ENCODE assay signal across 20 cellular contexts in the genomic region with DNA sequence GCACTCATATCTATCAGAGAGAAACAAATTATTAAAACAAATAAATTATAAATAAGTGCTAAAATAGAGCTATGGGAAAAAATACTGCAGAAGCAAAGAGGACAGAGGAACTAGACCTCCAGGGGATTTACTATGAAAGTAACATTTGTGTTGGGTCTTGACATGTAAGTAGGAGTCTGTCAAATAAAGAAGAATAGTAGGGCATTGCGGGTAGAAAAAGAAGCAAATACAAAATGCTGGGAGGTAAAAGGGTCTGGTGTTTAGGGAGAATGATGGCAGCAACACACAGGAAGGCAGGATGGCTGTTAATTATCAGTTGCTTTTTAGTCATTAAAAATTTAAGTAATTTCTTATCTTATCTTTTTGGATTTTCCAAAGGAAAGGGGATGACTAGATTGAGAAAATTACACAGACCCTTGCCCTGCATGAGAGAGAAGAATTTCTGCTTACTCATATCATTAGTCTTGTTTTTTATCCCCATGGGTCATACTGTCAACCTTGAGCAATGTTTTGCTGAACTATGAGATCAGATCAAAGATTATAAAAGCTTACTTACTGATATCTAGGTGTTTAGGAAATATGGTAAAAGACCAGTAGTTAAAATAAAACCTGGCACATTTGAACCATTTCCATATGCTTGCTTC.
DNase-seq lines count a peak whose midpoint lies in the region; ATAC-seq, FAIRE-seq and TF ChIP-seq lines count a peak whose summit lies in the region.
"Had no signal": no experiment of that assay in that cellular context is flagged by ENCODE, and none has a peak within 500 bp of the region (broad histone marks: within the 10 kb centered on the region; RNA-seq: fewer than 3 reads in every experiment).

No MANE protein-coding gene starts in this region.

- H3K36me3 ChIP-seq in GM12878 (ENCODE audit: control insufficient read depth in 2 of 2, insufficient read depth in 2 of 2, low read length in 1 of 2), result no peaks in the 10 kb centered on the region
- H3K36me3 ChIP-seq: ascending aorta, neural progenitor cell, suprapubic skin had no signal

- TF ChIP-seq CTCF in GM12878 (IDR thresholded peaks at IDR 0.05 in 2 of 3, conservative IDR thresholded peaks at IDR 0.05 in 1 of 3; ENCODE audit: control insufficient read depth in 2 of 3, extremely low read depth in 1 of 3, insufficient read depth in 1 of 3, low read depth in 3 of 3, low read length in 3 of 3) (no peak), nephron progenitor cell (IDR thresholded peaks at IDR 0.05) (no peak)

- no peak for FAIRE-seq in GM12878 (lab: Jason Lieb, UNC)
- FAIRE-seq: colon, endothelial cell of umbilical vein, GM12892 had no signal

- H3K9me3 Mint-ChIP-seq in nephron progenitor cell, result no peaks in the 10 kb centered on the region
- H3K9me3 Mint-ChIP-seq: neural progenitor cell had no signal

- ATAC-seq in HG02623 (IDR thresholded peaks at IDR 0.05; ENCODE audit: unreplicated experiment) (peak; percentile 52), GM12878 (peak; percentile 63), GM21786 (IDR thresholded peaks at IDR 0.05; ENCODE audit: unreplicated experiment) (no peak)
- no peak for ATAC-seq in activated CD4-positive, CD25-positive, alpha-beta regulatory T cell treated with anti-CD3 and anti-CD28 coated beads, Interleukin-2, amount 50 U/mL, for 24 hours
- ATAC-seq: right cardiac atrium had no signal

- CTCF ChIA-PET in GM12878 (lab: Yijun Ruan, JAX), result interaction anchor here (0.5 to 2.8 kb wide), 7 partner anchors 9 to 740 kb away, joined by 3 to 23 read pairs (median 4); no protein-coding TSS in a partner anchor

- TF ChIP-seq EP300 in GM12878 (IDR thresholded peaks at IDR 0.05; ENCODE audit: borderline replicate concordance in 1 of 2, control insufficient read depth in 1 of 2, low read depth in 2 of 2, low read length in 2 of 2), result no peak

- DNase-seq in ELR (ENCODE audit: low read depth) (peak; percentile 36), GM12878 (ENCODE audit: low read depth, low spot score) (no peak), nephron progenitor cell (no peak), nucleus accumbens (lab: John Stamatoyannopoulos, UW) (no peak), NCI-H82 treated with DMSO at 0.1 percent for 48 hours (lab: John Stamatoyannopoulos, UW; ENCODE audit: unreplicated experiment) (no peak)
- DNase-seq: mesendoderm; NCI-H1105 treated with DMSO at 0.1 percent for 48 hours; right cardiac atrium; Right ventricle myocardium superior; stimulated activated CD4-positive, alpha-beta T cell treated with anti-CD3 and anti-CD28 coated beads, Interleukin-2, amount 100 ng/mL, for 48 hours had no signal

- SMC1A ChIA-PET in GM12878 (lab: Charles Lee; ENCODE audit: uncharacterized antibody, unreplicated experiment), result interaction anchor here (1.1 to 2.3 kb wide), 8 partner anchors 10 to 740 kb away, joined by 3 to 19 read pairs (median 4); no protein-coding TSS in a partner anchor

- BruUV-seq in GM12878 (replicated peaks; lab: Mats Ljungman, UMichigan), result no TSS peak

- WGBS in GM12878 (ENCODE audit: insufficient coverage, insufficient replicate concordance, low lambda C conversion rate, missing lambda C conversion rate), result 83% methylated on average over 1 of the region's 1 CpG

- no peaks in the 10 kb centered on the region for H3K27me3 ChIP-seq in GM12878 (replicated peaks in 1 of 2; ENCODE audit: control insufficient read depth in 2 of 2, insufficient read depth in 2 of 2, low read length in 1 of 2)
- H3K27me3 ChIP-seq: ascending aorta, neural progenitor cell, suprapubic skin had no signal

- no peak overlapping the region for H2AFZ ChIP-seq in GM12878 (ENCODE audit: control insufficient read depth, low read depth, low read length)
- H2AFZ ChIP-seq: neural progenitor cell had no signal

- no peak for TF ChIP-seq RAD21 in GM12878 (IDR thresholded peaks at IDR 0.05; ENCODE audit: insufficient read depth, low read depth, low read length)

- H4K20me1 ChIP-seq in GM12878 (ENCODE audit: control insufficient read depth, insufficient read depth), result no peaks in the 10 kb centered on the region

- no peaks in the 10 kb centered on the region for H3K27me3 Mint-ChIP-seq in nephron progenitor cell (ENCODE audit: low read depth, poor library complexity)

- in situ Hi-C loops in GM12878 (cut with MboI), result no loop called here

- peaks cover 16% of the 10 kb centered on the region for H3K4me1 Mint-ChIP-seq in nephron progenitor cell

- H3K27ac ChIP-seq in GM12878 (ENCODE audit: control insufficient read depth, insufficient read depth), result no peak overlapping the region
- H3K27ac ChIP-seq: ascending aorta, KMS-11, neural progenitor cell, suprapubic skin had no signal

- peak overlapping the region; percentile 53 for H3K27ac Mint-ChIP-seq in nephron progenitor cell
- H3K27ac Mint-ChIP-seq: neural progenitor cell had no signal

- H3K79me2 ChIP-seq in GM12878 (ENCODE audit: control insufficient read depth, insufficient read depth, low read length), result no peaks in the 10 kb centered on the region

- no peaks in the 10 kb centered on the region for H3K4me1 ChIP-seq in GM12878 (ENCODE audit: control insufficient read depth, insufficient read depth, low read length)
- H3K4me1 ChIP-seq: ascending aorta, suprapubic skin had no signal

- intact Hi-C loops in GM12878 (cut with micrococcal nuclease; ENCODE audit: unreplicated experiment), result no loop called here

- no peak overlapping the region for H3K4me2 ChIP-seq in GM12878 (ENCODE audit: control insufficient read depth, insufficient read depth)
- H3K4me2 ChIP-seq: KMS-11, neural progenitor cell had no signal

- H3K36me3 Mint-ChIP-seq in nephron progenitor cell (ENCODE audit: low read depth), result no peaks in the 10 kb centered on the region
- H3K36me3 Mint-ChIP-seq: neural progenitor cell had no signal

- H3K9ac ChIP-seq in GM12878 (ENCODE audit: control insufficient read depth, insufficient read depth, low read length), result no peak overlapping the region
- H3K9ac ChIP-seq: KMS-11, neural progenitor cell had no signal

- RAD21 ChIA-PET in GM12878 (lab: Charles Lee; ENCODE audit: unreplicated experiment), result interaction anchor here (1.0 to 2.0 kb wide), 5 partner anchors 11 to 740 kb away, joined by 3 to 5 read pairs (median 3); no protein-coding TSS in a partner anchor

- POLR2A ChIA-PET in GM12878 (lab: Charles Lee), result no interaction called here

- no peak overlapping the region for H3K4me3 Mint-ChIP-seq in nephron progenitor cell
- H3K4me3 Mint-ChIP-seq: neural progenitor cell had no signal

- no peak for TF ChIP-seq POLR2A in GM12878 (IDR thresholded peaks at IDR 0.05; ENCODE audit: low read depth, low read length)

- no peaks in the 10 kb centered on the region for H3K9me3 ChIP-seq in GM12878 (replicated peaks; ENCODE audit: control insufficient read depth, insufficient read depth, low read length)
- H3K9me3 ChIP-seq: ascending aorta, suprapubic skin had no signal

- H3K4me3 ChIP-seq in GM12878, result no peak overlapping the region
- H3K4me3 ChIP-seq: ascending aorta, neural progenitor cell, suprapubic skin had no signal

TF ChIP-seq in GM12878, 131 proteins besides CTCF, POLR2A, EP300 and RAD21:
- TF ChIP-seq NFIC (IDR thresholded peaks at IDR 0.05; ENCODE audit: low read depth, low read length) (peak; percentile 31; the same call in 1 of the 2 replicates), LARP7 (IDR thresholded peaks at IDR 0.05) (no peak), MEF2B (IDR thresholded peaks at IDR 0.05; ENCODE audit: partially characterized antibody, poor library complexity, severe bottlenecking) (peak; percentile 68), JUNB (IDR thresholded peaks at IDR 0.05) (peak; percentile 76)

Comparison
In these comparisons a context has a peak if more than half of its experiments do, and no peak if none do; other contexts are left out.
1. ATAC-seq: peak in HG02623 (single experiment) and GM12878 (single experiment); none in activated CD4-positive, CD25-positive, alpha-beta regulatory T cell treated with anti-CD3 and anti-CD28 coated beads, Interleukin-2, amount 50 U/mL, for 24 hours (0 of 2) and GM21786 (single experiment).